Comparison of ENCODE assay signal across 24 cellular contexts in genomic region chr20:1451092-1451491, GRCh38. TPM values are rescaled to one million over a fixed set of nuclear protein-coding genes. Genes with fewer than 3 reads are reported as not detected.
A peak's percentile ranks its signal among the peaks of the same experiment; 100 is the strongest.
DNase-seq lines count a peak whose midpoint lies in the region; ATAC-seq, FAIRE-seq and TF ChIP-seq lines count a peak whose summit lies in the region.
"Had no signal": no experiment of that assay in that cellular context is flagged by ENCODE, and none has a peak within 500 bp of the region (broad histone marks: within the 10 kb centered on the region; RNA-seq: fewer than 3 reads in every experiment).

No MANE protein-coding gene starts in this region.

- DNase-seq in DMS53 (lab: John Stamatoyannopoulos, UW), result peak; percentile 49
- DNase-seq in DMS53 treated with DMSO at 0.1 percent for 48 hours (lab: John Stamatoyannopoulos, UW; ENCODE audit: unreplicated experiment), result no peak
- no peak for DNase-seq in CD4-positive, CD25-positive, alpha-beta regulatory T cell
- DNase-seq in HepG2 (ENCODE audit: low spot score), result no peak
- DNase-seq in NK-92 (lab: John Stamatoyannopoulos, UW; ENCODE audit: unreplicated experiment), result no peak
- DNase-seq in C1 segment of cervical spinal cord (lab: John Stamatoyannopoulos, UW), result no peak
- no peak for DNase-seq in CD4-positive, alpha-beta memory T cell
- DNase-seq: 8988T; CD4-positive, alpha-beta T cell; DMS79 treated with DMSO at 0.1 percent for 48 hours; NCI-H146; NCI-H2081; NCI-H345; NCI-H524 treated with DMSO at 0.1 percent for 48 hours; PC-9; SIG-M5 had no signal

- H3K4me1 Mint-ChIP-seq in CD4-positive, CD25-positive, alpha-beta regulatory T cell, result peaks cover 0 to 5% (median 0%) of the 10 kb centered on the region in 4 donors
- H3K4me1 Mint-ChIP-seq in activated T-helper 17 cell treated with anti-CD3 and anti-CD28 coated beads, Interleukin-2, amount 50 U/mL, for 72 hours, result no peaks in the 10 kb centered on the region
- no peaks in the 10 kb centered on the region for H3K4me1 Mint-ChIP-seq in CD4-positive, alpha-beta memory T cell
- H3K4me1 Mint-ChIP-seq: B cell had no signal

- in situ Hi-C loops in HepG2 (cut with HindIII; ENCODE audit: extremely low pct_ligation_motif_present, low pct_unique_long_range_greater_than_20kb), result no loop called here

- TF ChIP-seq EP300 in HepG2 (IDR thresholded peaks at IDR 0.05; ENCODE audit: low read depth in 2 of 2, low read length in 2 of 2), result no peak
- no peak for TF ChIP-seq EP300 in HepG2 (CRISPR knock-in tag; IDR thresholded peaks at IDR 0.05; ENCODE audit: borderline replicate concordance)

- peaks cover 94% of the 10 kb centered on the region for H3K36me3 ChIP-seq in CD4-positive, CD25-positive, alpha-beta regulatory T cell (ENCODE audit: control insufficient read depth, insufficient read depth, low read length)
- peaks cover 64 to 99% of the 10 kb centered on the region in 2 experiments for H3K36me3 ChIP-seq in HepG2 (replicated peaks in 1 of 2; ENCODE audit: control insufficient read depth in 1 of 2, insufficient read depth in 2 of 2, low read length in 2 of 2)
- peaks cover 98% of the 10 kb centered on the region for H3K36me3 ChIP-seq in CD4-positive, alpha-beta memory T cell (ENCODE audit: insufficient read depth, low read length)

- no peak overlapping the region for H2AFZ ChIP-seq in HepG2 (ENCODE audit: low read length)
- H2AFZ ChIP-seq: PC-9 had no signal

- H3K9ac ChIP-seq in HepG2 (ENCODE audit: insufficient read depth, low read depth, low read length), result no peak overlapping the region
- H3K9ac ChIP-seq: KMS-11 had no signal

- TF ChIP-seq CTCF in HepG2 (CRISPR knock-in tag; IDR thresholded peaks at IDR 0.05), result no peak

- H3K79me2 ChIP-seq in HepG2 (ENCODE audit: insufficient read depth, low read length), result no peaks in the 10 kb centered on the region

- no peaks in the 10 kb centered on the region for H3K27me3 Mint-ChIP-seq in CD4-positive, CD25-positive, alpha-beta regulatory T cell
- no peaks in the 10 kb centered on the region for H3K27me3 Mint-ChIP-seq in activated T-helper 17 cell treated with anti-CD3 and anti-CD28 coated beads, Interleukin-2, amount 50 U/mL, for 72 hours
- H3K27me3 Mint-ChIP-seq in CD4-positive, alpha-beta memory T cell, result no peaks in the 10 kb centered on the region
- H3K27me3 Mint-ChIP-seq: B cell; CD4-positive, alpha-beta T cell had no signal

- no peak overlapping the region for H3K4me2 ChIP-seq in HepG2 (ENCODE audit: low read depth, low read length)
- H3K4me2 ChIP-seq: KMS-11, PC-9 had no signal

- H3K9me3 ChIP-seq in CD4-positive, CD25-positive, alpha-beta regulatory T cell (ENCODE audit: control insufficient read depth in 2 of 2, low read length in 2 of 2), result no peaks in the 10 kb centered on the region
- no peaks in the 10 kb centered on the region for H3K9me3 ChIP-seq in HepG2 (ENCODE audit: low read length)
- H3K9me3 ChIP-seq in CD4-positive, alpha-beta memory T cell (ENCODE audit: control insufficient read depth in 1 of 2, low read length in 2 of 2), result no peaks in the 10 kb centered on the region

- no peak overlapping the region for H3K27ac ChIP-seq in CD4-positive, CD25-positive, alpha-beta regulatory T cell (ENCODE audit: insufficient read depth, low read length, poor library complexity, severe bottlenecking)
- no peak overlapping the region for H3K27ac ChIP-seq in HepG2 (ENCODE audit: extremely low read length, insufficient read depth, low read length)
- H3K27ac ChIP-seq in CD4-positive, alpha-beta memory T cell (ENCODE audit: low read depth, low read length), result no peak overlapping the region
- H3K27ac ChIP-seq: KMS-11, PC-9, RWPE1 had no signal

- no peaks in the 10 kb centered on the region for H3K9me3 Mint-ChIP-seq in CD4-positive, CD25-positive, alpha-beta regulatory T cell
- no peaks in the 10 kb centered on the region for H3K9me3 Mint-ChIP-seq in activated T-helper 17 cell treated with anti-CD3 and anti-CD28 coated beads, Interleukin-2, amount 50 U/mL, for 72 hours
- no peaks in the 10 kb centered on the region for H3K9me3 Mint-ChIP-seq in CD4-positive, alpha-beta memory T cell
- H3K9me3 Mint-ChIP-seq: CD4-positive, alpha-beta T cell had no signal

- no peak for TF ChIP-seq RAD21 in HepG2 (CRISPR knock-in tag; IDR thresholded peaks at IDR 0.05)

- H3K4me3 ChIP-seq in CD4-positive, CD25-positive, alpha-beta regulatory T cell (ENCODE audit: low read depth, low read length), result no peak overlapping the region
- no peak overlapping the region for H3K4me3 ChIP-seq in HepG2 (replicated peaks in 1 of 3; ENCODE audit: insufficient read depth in 1 of 3, low read depth in 2 of 3, low read length in 3 of 3)
- no peak overlapping the region for H3K4me3 ChIP-seq in CD4-positive, alpha-beta memory T cell (ENCODE audit: low read length in 2 of 2)
- H3K4me3 ChIP-seq: PC-9 had no signal

- POLR2A ChIA-PET in HepG2 (lab: Yijun Ruan, JAX), result interaction anchor here (1.0 to 1.4 kb wide), 2 partner anchors 123 to 125 kb away, joined by 3 read pairs; no protein-coding TSS in a partner anchor
- POLR2A ChIA-PET in CD4-positive, alpha-beta memory T cell (lab: Charles Lee; ENCODE audit: partially characterized antibody), result interaction anchor here (0.5 to 1.0 kb wide), 2 partner anchors 11 to 16 kb away, joined by 3 read pairs; partner anchors contain the start of gene NSFL1C

- H4K20me1 ChIP-seq in HepG2 (ENCODE audit: insufficient read depth, low read length), result no peaks in the 10 kb centered on the region

- H3K27me3 ChIP-seq in CD4-positive, CD25-positive, alpha-beta regulatory T cell (ENCODE audit: control insufficient read depth, insufficient read depth, low read length), result no peaks in the 10 kb centered on the region
- H3K27me3 ChIP-seq in HepG2 (ENCODE audit: control insufficient read depth in 1 of 2, insufficient read depth in 2 of 2, low read length in 2 of 2), result no peaks in the 10 kb centered on the region
- H3K27me3 ChIP-seq in CD4-positive, alpha-beta memory T cell (ENCODE audit: insufficient read depth, low read length), result no peaks in the 10 kb centered on the region

- no peak for ATAC-seq in CD4-positive, CD25-positive, alpha-beta regulatory T cell (ENCODE audit: low read depth in 2 of 2)
- no peak for ATAC-seq in activated T-helper 17 cell treated with anti-CD3 and anti-CD28 coated beads, Interleukin-2, amount 50 U/mL, for 72 hours (replicated peaks)
- no peak for ATAC-seq in HepG2
- ATAC-seq: SK-N-SH treated with all-trans-retinoic acid at 6 μM for 48 hours had no signal

- no TSS peak for BruUV-seq in HepG2 (replicated peaks; lab: Mats Ljungman, UMichigan)

- H3K4me3 Mint-ChIP-seq in CD4-positive, CD25-positive, alpha-beta regulatory T cell, result no peak overlapping the region
- H3K4me3 Mint-ChIP-seq in activated T-helper 17 cell treated with anti-CD3 and anti-CD28 coated beads, Interleukin-2, amount 50 U/mL, for 72 hours, result no peak overlapping the region
- no peak overlapping the region for H3K4me3 Mint-ChIP-seq in CD4-positive, alpha-beta memory T cell
- H3K4me3 Mint-ChIP-seq: B cell; CD4-positive, alpha-beta T cell had no signal

- H3K27ac Mint-ChIP-seq in CD4-positive, CD25-positive, alpha-beta regulatory T cell, result peak overlapping the region in 2 of 3 donors; percentile 31 to 39
- H3K27ac Mint-ChIP-seq in activated T-helper 17 cell treated with anti-CD3 and anti-CD28 coated beads, Interleukin-2, amount 50 U/mL, for 72 hours, result peak overlapping the region; percentile 58
- peak overlapping the region in 1 of 7 donors; percentile 12 for H3K27ac Mint-ChIP-seq in CD4-positive, alpha-beta memory T cell
- H3K27ac Mint-ChIP-seq: B cell; CD4-positive, alpha-beta T cell had no signal

- no peak for TF ChIP-seq POLR2A in HepG2 (IDR thresholded peaks at IDR 0.05; ENCODE audit: insufficient read depth in 1 of 2, low read depth in 2 of 2, low read length in 2 of 2)

- CTCF ChIA-PET in HepG2 (lab: Yijun Ruan, JAX; ENCODE audit: low intra/inter-chr PET ratio, low total read pairs), result no interaction called here
- CTCF ChIA-PET in CD4-positive, alpha-beta memory T cell (lab: Charles Lee; ENCODE audit: partially characterized antibody), result interaction anchor here (1.1 to 5.0 kb wide), 3 partner anchors 13 to 16 kb away, joined by 4 to 34 read pairs (median 4); no protein-coding TSS in a partner anchor

- FAIRE-seq in HepG2 (lab: Jason Lieb, UNC), result no peak
- FAIRE-seq: G401.6 had no signal

- intact Hi-C loops in HepG2 (cut with micrococcal nuclease; ENCODE audit: unreplicated experiment), result no loop called here
- intact Hi-C loops in CD4-positive, alpha-beta memory T cell (cut with micrococcal nuclease), result no loop called here

- no peaks in the 10 kb centered on the region for H3K4me1 ChIP-seq in CD4-positive, CD25-positive, alpha-beta regulatory T cell (ENCODE audit: control insufficient read depth, insufficient read depth, low read length, poor library complexity, severe bottlenecking)
- peaks cover 8% of the 10 kb centered on the region for H3K4me1 ChIP-seq in HepG2 (ENCODE audit: insufficient read depth, low read length)
- no peaks in the 10 kb centered on the region for H3K4me1 ChIP-seq in CD4-positive, alpha-beta memory T cell (ENCODE audit: insufficient read depth, low read length)

- peaks cover 66% of the 10 kb centered on the region for H3K36me3 Mint-ChIP-seq in CD4-positive, CD25-positive, alpha-beta regulatory T cell
- peaks cover 99% of the 10 kb centered on the region for H3K36me3 Mint-ChIP-seq in activated T-helper 17 cell treated with anti-CD3 and anti-CD28 coated beads, Interleukin-2, amount 50 U/mL, for 72 hours (ENCODE audit: low read depth)
- peaks cover 70 to 85% of the 10 kb centered on the region in 2 donors for H3K36me3 Mint-ChIP-seq in CD4-positive, alpha-beta memory T cell

RNA-seq across cellular contexts. Expression of gene NSFL1C, which starts 15.6 kb away (rescaled TPM):
- total RNA-seq in CD4-positive, CD25-positive, alpha-beta regulatory T cell, result 64.0 TPM
- polyA plus RNA-seq in CD4-positive, CD25-positive, alpha-beta regulatory T cell, result 10 to 100 TPM; 80.4 to 95.8 (median 91.2) TPM
- 10 to 100 TPM; 29.2 to 51.5 TPM for total RNA-seq in activated T-helper 17 cell treated with anti-CD3 and anti-CD28 coated beads, Interleukin-2, amount 50 U/mL, for 72 hours
- total RNA-seq in HepG2 (2016; rRNA removed; fragmentation: Illumina TruSeq; extraction: Trizol), result 62.7 and 74.0 TPM in 2 replicates
- 27.0 and 31.9 TPM in 2 replicates for total RNA-seq in HepG2 (2016; cell fraction: cytosol; rRNA removed; fragmentation: Illumina TruSeq; extraction: Trizol; ENCODE audit: low read depth)
- 67.3 and 70.8 TPM in 2 replicates for total RNA-seq in HepG2 (2016; cell fraction: insoluble cytoplasmic fraction; rRNA removed; fragmentation: Illumina TruSeq; extraction: Trizol)
- total RNA-seq in HepG2 (2016; cell fraction: membrane; rRNA removed; fragmentation: Illumina TruSeq; extraction: Trizol), result 34.0 and 35.0 TPM in 2 replicates
- total RNA-seq in HepG2 (2016; cell fraction: nucleus; rRNA removed; fragmentation: Illumina TruSeq; extraction: Trizol), result 57.9 and 59.7 TPM in 2 replicates
- polyA plus RNA-seq in HepG2 (2011; rRNA removed), result 22.9 and 31.9 TPM in 2 replicates
- 24.0 and 30.9 TPM in 2 replicates for polyA plus RNA-seq in HepG2 (2011; cell fraction: cytosol; rRNA removed)
- 94.8 and 100 TPM in 2 replicates for polyA plus RNA-seq in HepG2 (2011; cell fraction: nucleus; rRNA removed)
- polyA plus RNA-seq in HepG2 (2012), result 82.3 and 83.4 TPM in 2 replicates
- 54.9 and 58.8 TPM in 2 replicates for polyA plus RNA-seq in HepG2 (2016; cell fraction: cytosol; fragmentation: Illumina TruSeq; extraction: Trizol; ENCODE audit: low read depth)
- polyA plus RNA-seq in HepG2 (2016; cell fraction: insoluble cytoplasmic fraction; fragmentation: Illumina TruSeq; extraction: Trizol; ENCODE audit: low read depth), result 139 and 153 TPM in 2 replicates
- polyA plus RNA-seq in HepG2 (2016; cell fraction: membrane; fragmentation: Illumina TruSeq; extraction: Trizol; ENCODE audit: low read depth), result 55.7 and 56.7 TPM in 2 replicates
- 105 and 116 TPM in 2 replicates for polyA plus RNA-seq in HepG2 (2016; cell fraction: nucleus; fragmentation: Illumina TruSeq; extraction: Trizol; ENCODE audit: insufficient read depth, low read depth)
- polyA minus RNA-seq in HepG2 (2011; rRNA and poly(A)+ RNA removed; ENCODE audit: low replicate concordance), result 23.6 and 36.6 TPM in 2 replicates
- 11.3 and 16.5 TPM in 2 replicates for polyA minus RNA-seq in HepG2 (2011; cell fraction: cytosol; rRNA and poly(A)+ RNA removed)
- 149 and 165 TPM in 2 replicates for polyA minus RNA-seq in HepG2 (2011; cell fraction: nucleus; rRNA and poly(A)+ RNA removed)
- 10 to 100 TPM; 57.5 to 65.8 TPM for total RNA-seq in CD4-positive, alpha-beta memory T cell
- 100 to 1,000 TPM in 1 of 2 donors, 10 to 100 TPM in 1; 77.3 to 105 TPM for polyA plus RNA-seq in CD4-positive, alpha-beta memory T cell

RNA-seq across cellular contexts. Expression of gene SIRPB2, which starts 40.1 kb away (rescaled TPM):
- total RNA-seq in CD4-positive, CD25-positive, alpha-beta regulatory T cell, result not detected
- polyA plus RNA-seq in CD4-positive, CD25-positive, alpha-beta regulatory T cell, result under 1 TPM in 1 of 4 donors, not detected in 3; 0.10 TPM
- not detected for total RNA-seq in activated T-helper 17 cell treated with anti-CD3 and anti-CD28 coated beads, Interleukin-2, amount 50 U/mL, for 72 hours
- total RNA-seq in HepG2 (2016; rRNA removed; fragmentation: Illumina TruSeq; extraction: Trizol), result not detected in 2 replicates
- total RNA-seq in HepG2 (2016; cell fraction: cytosol; rRNA removed; fragmentation: Illumina TruSeq; extraction: Trizol; ENCODE audit: low read depth), result not detected in 2 replicates
- total RNA-seq in HepG2 (2016; cell fraction: insoluble cytoplasmic fraction; rRNA removed; fragmentation: Illumina TruSeq; extraction: Trizol), result not detected in 2 replicates
- total RNA-seq in HepG2 (2016; cell fraction: membrane; rRNA removed; fragmentation: Illumina TruSeq; extraction: Trizol), result not detected in 2 replicates
- not detected in 2 replicates for total RNA-seq in HepG2 (2016; cell fraction: nucleus; rRNA removed; fragmentation: Illumina TruSeq; extraction: Trizol)
- polyA plus RNA-seq in HepG2 (2011; rRNA removed), result not detected in 2 replicates
- polyA plus RNA-seq in HepG2 (2011; cell fraction: cytosol; rRNA removed), result not detected in 2 replicates
- polyA plus RNA-seq in HepG2 (2011; cell fraction: nucleus; rRNA removed), result not detected in 2 replicates
- not detected in 2 replicates for polyA plus RNA-seq in HepG2 (2012)
- polyA plus RNA-seq in HepG2 (2016; cell fraction: cytosol; fragmentation: Illumina TruSeq; extraction: Trizol; ENCODE audit: low read depth), result not detected in 2 replicates
- not detected in 2 replicates for polyA plus RNA-seq in HepG2 (2016; cell fraction: insoluble cytoplasmic fraction; fragmentation: Illumina TruSeq; extraction: Trizol; ENCODE audit: low read depth)
- polyA plus RNA-seq in HepG2 (2016; cell fraction: membrane; fragmentation: Illumina TruSeq; extraction: Trizol; ENCODE audit: low read depth), result not detected in 2 replicates
- polyA plus RNA-seq in HepG2 (2016; cell fraction: nucleus; fragmentation: Illumina TruSeq; extraction: Trizol; ENCODE audit: insufficient read depth, low read depth), result not detected in 2 replicates
- polyA minus RNA-seq in HepG2 (2011; rRNA and poly(A)+ RNA removed; ENCODE audit: low replicate concordance), result not detected in 2 replicates
- polyA minus RNA-seq in HepG2 (2011; cell fraction: cytosol; rRNA and poly(A)+ RNA removed), result not detected in 2 replicates
- not detected in 2 replicates for polyA minus RNA-seq in HepG2 (2011; cell fraction: nucleus; rRNA and poly(A)+ RNA removed)
- total RNA-seq in CD4-positive, alpha-beta memory T cell, result not detected
- polyA plus RNA-seq in CD4-positive, alpha-beta memory T cell, result not detected
- total RNA-seq: B cell, H4 had no signal
- polyA plus RNA-seq: AG04450 had no signal

RNA-seq across cellular contexts. Expression of gene FKBP1A, which starts 58.2 kb away (rescaled TPM):
- total RNA-seq in CD4-positive, CD25-positive, alpha-beta regulatory T cell, result 84.3 TPM
- 10 to 100 TPM; 49.1 to 72.4 (median 59.4) TPM for polyA plus RNA-seq in CD4-positive, CD25-positive, alpha-beta regulatory T cell
- total RNA-seq in activated T-helper 17 cell treated with anti-CD3 and anti-CD28 coated beads, Interleukin-2, amount 50 U/mL, for 72 hours, result 100 to 1,000 TPM; 178 to 294 TPM
- 119 and 188 TPM in 2 replicates for total RNA-seq in HepG2 (2016; rRNA removed; fragmentation: Illumina TruSeq; extraction: Trizol)
- 32.5 and 44.9 TPM in 2 replicates for total RNA-seq in HepG2 (2016; cell fraction: cytosol; rRNA removed; fragmentation: Illumina TruSeq; extraction: Trizol; ENCODE audit: low read depth)
- 120 and 187 TPM in 2 replicates for total RNA-seq in HepG2 (2016; cell fraction: insoluble cytoplasmic fraction; rRNA removed; fragmentation: Illumina TruSeq; extraction: Trizol)
- 119 and 132 TPM in 2 replicates for total RNA-seq in HepG2 (2016; cell fraction: membrane; rRNA removed; fragmentation: Illumina TruSeq; extraction: Trizol)
- total RNA-seq in HepG2 (2016; cell fraction: nucleus; rRNA removed; fragmentation: Illumina TruSeq; extraction: Trizol), result 70.0 and 93.2 TPM in 2 replicates
- polyA plus RNA-seq in HepG2 (2011; rRNA removed), result 436 and 468 TPM in 2 replicates
- polyA plus RNA-seq in HepG2 (2011; cell fraction: cytosol; rRNA removed), result 445 and 560 TPM in 2 replicates
- polyA plus RNA-seq in HepG2 (2011; cell fraction: nucleus; rRNA removed), result 139 and 210 TPM in 2 replicates
- 286 and 329 TPM in 2 replicates for polyA plus RNA-seq in HepG2 (2012)
- polyA plus RNA-seq in HepG2 (2016; cell fraction: cytosol; fragmentation: Illumina TruSeq; extraction: Trizol; ENCODE audit: low read depth), result 115 and 137 TPM in 2 replicates
- 594 and 645 TPM in 2 replicates for polyA plus RNA-seq in HepG2 (2016; cell fraction: insoluble cytoplasmic fraction; fragmentation: Illumina TruSeq; extraction: Trizol; ENCODE audit: low read depth)
- polyA plus RNA-seq in HepG2 (2016; cell fraction: membrane; fragmentation: Illumina TruSeq; extraction: Trizol; ENCODE audit: low read depth), result 321 and 333 TPM in 2 replicates
- 249 and 270 TPM in 2 replicates for polyA plus RNA-seq in HepG2 (2016; cell fraction: nucleus; fragmentation: Illumina TruSeq; extraction: Trizol; ENCODE audit: insufficient read depth, low read depth)
- polyA minus RNA-seq in HepG2 (2011; rRNA and poly(A)+ RNA removed; ENCODE audit: low replicate concordance), result 241 and 466 TPM in 2 replicates
- polyA minus RNA-seq in HepG2 (2011; cell fraction: cytosol; rRNA and poly(A)+ RNA removed), result 119 and 130 TPM in 2 replicates
- polyA minus RNA-seq in HepG2 (2011; cell fraction: nucleus; rRNA and poly(A)+ RNA removed), result 63.7 and 102 TPM in 2 replicates
- total RNA-seq in CD4-positive, alpha-beta memory T cell, result 10 to 100 TPM; 77.8 to 86.4 TPM
- polyA plus RNA-seq in CD4-positive, alpha-beta memory T cell, result 10 to 100 TPM; 47.0 to 62.2 TPM
